In genomic region chr7:35831208-35831607, GRCh38 we compare ENCODE assay signal across 12 cellular contexts. TPM values are rescaled to one million over a fixed set of nuclear protein-coding genes. Genes with fewer than 3 reads are reported as not detected.
A peak's percentile ranks its signal among the peaks of the same experiment; 100 is the strongest.
DNase-seq lines count a peak whose midpoint lies in the region; ATAC-seq and TF ChIP-seq lines count a peak whose summit lies in the region.
"Had no signal": no experiment of that assay in that cellular context is flagged by ENCODE, and none has a peak within 500 bp of the region (broad histone marks: within the 10 kb centered on the region; RNA-seq: fewer than 3 reads in every experiment).

No MANE protein-coding gene starts in this region.

- no peak for TF ChIP-seq RAD21 in SK-N-SH (IDR thresholded peaks at IDR 0.05; ENCODE audit: low read length)

- TF ChIP-seq CTCF in SK-N-SH (IDR thresholded peaks at IDR 0.05) (no peak), fibroblast of villous mesenchyme (IDR thresholded peaks at IDR 0.05; ENCODE audit: insufficient read depth, low read depth, low read length) (no peak)

- H3K9me2 ChIP-seq in SK-N-SH: no peaks in the 10 kb centered on the region

- no peak overlapping the region for H2AFZ ChIP-seq in SK-N-SH (ENCODE audit: low read depth)

- H3K27me3 Mint-ChIP-seq in activated T-cell treated with anti-CD3 and anti-CD28 coated beads, Interleukin-2, amount 50 U/mL, for 72 hours (ENCODE audit: low read depth): no peaks in the 10 kb centered on the region
- H3K27me3 Mint-ChIP-seq: stimulated activated naive CD8-positive, alpha-beta T cell treated with anti-CD3 and anti-CD28 coated beads, Interleukin-15, Interleukin-2, amounts not matched to agents 100 ng/mL and 50 ng/mL, for 24 hours had no signal

- POLR2A ChIA-PET in SK-N-SH (lab: Yijun Ruan, JAX): interaction anchor here (1.4 kb wide), 1 partner anchor 30 kb away, joined by 3 read pairs; the partner anchor contains the start of gene SEPTIN7

- H3K9ac ChIP-seq in SK-N-SH: no peak overlapping the region

- ATAC-seq in activated T-cell treated with anti-CD3 and anti-CD28 coated beads, Interleukin-2, amount 50 U/mL, for 72 hours (replicated peaks in 1 of 2): no peak
- ATAC-seq in stimulated activated naive CD8-positive, alpha-beta T cell treated with anti-CD3 and anti-CD28 coated beads, Interleukin-15, Interleukin-2, amounts not matched to agents 100 U/mL and 50 U/mL, for 24 hours: no peak
- ATAC-seq: body of pancreas had no signal

- no peak overlapping the region; the same call in 1 of the 2 replicates for H3K4me2 ChIP-seq in SK-N-SH

- peaks cover 91% of the 10 kb centered on the region for H4K20me1 ChIP-seq in SK-N-SH (ENCODE audit: insufficient read depth)

- H3K36me3 ChIP-seq in SK-N-SH (replicated peaks in 1 of 2; ENCODE audit: control insufficient read depth in 1 of 2, insufficient read depth in 2 of 2, low read length in 1 of 2): peaks cover 41 to 49% of the 10 kb centered on the region in 2 experiments

- H3K27ac Mint-ChIP-seq in activated T-cell treated with anti-CD3 and anti-CD28 coated beads, Interleukin-2, amount 50 U/mL, for 72 hours: no peak overlapping the region
- H3K27ac Mint-ChIP-seq: stimulated activated naive CD8-positive, alpha-beta T cell treated with anti-CD3 and anti-CD28 coated beads, Interleukin-15, Interleukin-2, amounts not matched to agents 100 ng/mL and 50 ng/mL, for 24 hours had no signal

- H3K4me3 ChIP-seq in SK-N-SH (ENCODE audit: low read depth in 2 of 2, low read length in 1 of 2) (no peak overlapping the region), fibroblast of villous mesenchyme (ENCODE audit: low read depth, low read length) (no peak overlapping the region)
- H3K4me3 ChIP-seq: body of pancreas had no signal

- H3K27ac ChIP-seq in SK-N-SH (ENCODE audit: low read depth in 2 of 2, low read length in 1 of 2): peak overlapping the region; percentile 37 to 73; a peak in 3 of 4 replicates
- H3K27ac ChIP-seq: body of pancreas, WERI-Rb-1 had no signal

- peaks cover 43% of the 10 kb centered on the region for H3K4me1 Mint-ChIP-seq in activated T-cell treated with anti-CD3 and anti-CD28 coated beads, Interleukin-2, amount 50 U/mL, for 72 hours (ENCODE audit: low read depth)

- H3K9me3 ChIP-seq in SK-N-SH: no peaks in the 10 kb centered on the region
- H3K9me3 ChIP-seq: body of pancreas had no signal

- H3K9me3 Mint-ChIP-seq in activated T-cell treated with anti-CD3 and anti-CD28 coated beads, Interleukin-2, amount 50 U/mL, for 72 hours: no peaks in the 10 kb centered on the region
- H3K9me3 Mint-ChIP-seq: stimulated activated naive CD8-positive, alpha-beta T cell treated with anti-CD3 and anti-CD28 coated beads, Interleukin-15, Interleukin-2, amounts not matched to agents 100 ng/mL and 50 ng/mL, for 24 hours had no signal

- no peak overlapping the region for H3K4me3 Mint-ChIP-seq in activated T-cell treated with anti-CD3 and anti-CD28 coated beads, Interleukin-2, amount 50 U/mL, for 72 hours
- H3K4me3 Mint-ChIP-seq: stimulated activated naive CD8-positive, alpha-beta T cell treated with anti-CD3 and anti-CD28 coated beads, Interleukin-15, Interleukin-2, amounts not matched to agents 100 ng/mL and 50 ng/mL, for 24 hours had no signal

- peak; percentile 23 for DNase-seq in GM04503 (ENCODE audit: low read depth)
- DNase-seq in SK-N-SH: no peak
- peak; percentile 28 for DNase-seq in fibroblast of villous mesenchyme (ENCODE audit: low read depth)
- peak; percentile 71 for DNase-seq in renal cortical epithelial cell (ENCODE audit: low read depth)
- DNase-seq in activated T-cell treated with anti-CD3 and anti-CD28 coated beads, Interleukin-2, amount 50 U/mL, for 72 hours: no peak
- no peak for DNase-seq in effector CD8-positive, alpha-beta T cell (lab: John Stamatoyannopoulos, UW)
- DNase-seq in stimulated activated naive CD8-positive, alpha-beta T cell treated with anti-CD3 and anti-CD28 coated beads, Interleukin-15, Interleukin-2, amounts not matched to agents 100 U/mL and 50 U/mL, for 24 hours: no peak
- DNase-seq: body of pancreas; NCI-H510A; stimulated activated CD4-positive, alpha-beta T cell treated with anti-CD3 and anti-CD28 coated beads, Interleukin-2, amount 100 ng/mL, for 24 hours; WERI-Rb-1 had no signal

- H3K79me2 ChIP-seq in SK-N-SH (ENCODE audit: insufficient read depth): peaks cover 100% of the 10 kb centered on the region

- TF ChIP-seq EP300 in SK-N-SH (IDR thresholded peaks at IDR 0.05; ENCODE audit: borderline replicate concordance in 1 of 2, low read depth in 1 of 2, low read length in 1 of 2): no peak

- peaks cover 5 to 19% of the 10 kb centered on the region in 2 donors for H3K36me3 Mint-ChIP-seq in activated T-cell treated with anti-CD3 and anti-CD28 coated beads, Interleukin-2, amount 50 U/mL, for 72 hours (ENCODE audit: insufficient read depth in 2 of 2)

- CTCF ChIA-PET in SK-N-SH (lab: Yijun Ruan, JAX): interaction anchor here (1.1 to 1.2 kb wide), 2 partner anchors 11 to 28 kb away, joined by 3 to 4 read pairs; no protein-coding TSS in a partner anchor

- no peaks in the 10 kb centered on the region for H3K27me3 ChIP-seq in SK-N-SH (ENCODE audit: insufficient read depth)
- H3K27me3 ChIP-seq: body of pancreas had no signal

- peaks cover 20% of the 10 kb centered on the region for H3F3A ChIP-seq in SK-N-SH (replicated peaks; ENCODE audit: insufficient read depth)

- peaks cover 14 to 47% of the 10 kb centered on the region in 2 experiments for H3K4me1 ChIP-seq in SK-N-SH (ENCODE audit: control insufficient read depth in 1 of 2, insufficient read depth in 2 of 2, low read depth in 1 of 2, low read length in 1 of 2)

TF ChIP-seq in SK-N-SH, 30 proteins besides CTCF, POLR2A, EP300 and RAD21:
- TF ChIP-seq TCF12 (IDR thresholded peaks at IDR 0.05): 0 out of 2 replicates have a peak, but pooled peaks have one; percentile 4
- no peak for TF ChIP-seq ZBTB33 (IDR thresholded peaks at IDR 0.05; ENCODE audit: borderline replicate concordance, low read depth)
TF ChIP-seq in SK-N-SH: peak in this region for 1.

RNA-seq across cellular contexts. Expression of gene SEPTIN7, which starts 30.4 kb away (rescaled TPM):
- 119 and 171 TPM in 2 replicates for polyA plus RNA-seq in SK-N-SH (2012; rRNA removed)
- polyA plus RNA-seq in SK-N-SH (2012; cell fraction: cytosol; rRNA removed): 202 and 288 TPM in 2 replicates
- polyA plus RNA-seq in SK-N-SH (2012; cell fraction: nucleus; rRNA removed): 55.8 and 118 TPM in 2 replicates
- total RNA-seq in fibroblast of villous mesenchyme: 168 and 244 TPM in 2 replicates
- total RNA-seq in renal cortical epithelial cell: 219 and 315 TPM in 2 replicates
- total RNA-seq in activated T-cell treated with anti-CD3 and anti-CD28 coated beads, Interleukin-2, amount 50 U/mL, for 72 hours: 100 to 1,000 TPM; 199 to 206 TPM

Comparison
In these comparisons a context has a peak if more than half of its experiments do, and no peak if none do; other contexts are left out.
1. DNase-seq: peak in GM04503 (single experiment), fibroblast of villous mesenchyme (single experiment) and renal cortical epithelial cell (single experiment); none in SK-N-SH (single experiment), activated T-cell treated with anti-CD3 and anti-CD28 coated beads, Interleukin-2, amount 50 U/mL, for 72 hours (0 of 2), effector CD8-positive, alpha-beta T cell (single experiment) and stimulated activated naive CD8-positive, alpha-beta T cell treated with anti-CD3 and anti-CD28 coated beads, Interleukin-15, Interleukin-2, amounts not matched to agents 100 U/mL and 50 U/mL, for 24 hours (single experiment).